8 cellular contexts compared by ENCODE assay signal in genomic region chr16:66549284-66550131, GRCh38. TPM values are rescaled to one million over a fixed set of nuclear protein-coding genes. Genes with fewer than 3 reads are reported as not detected.
DNase-seq lines count a peak whose midpoint lies in the region; ATAC-seq lines count a peak whose summit lies in the region.

Gene TK2 (minus strand): TSS chr16:66550122. CDS start chr16:66550061, 61 bp downstream.

- H3K4me3 Mint-ChIP-seq in activated naive CD8-positive, alpha-beta T cell, result peak within 1 kb of the TSS; percentile 96

- no peaks in the 10 kb centered on the region for H3K27me3 ChIP-seq in neuronal stem cell (ENCODE audit: control insufficient read depth in 3 of 3, insufficient read depth in 3 of 3, low read depth in 1 of 3, low read length in 3 of 3)

- H3K27me3 Mint-ChIP-seq in activated naive CD8-positive, alpha-beta T cell, result no peaks in the 10 kb centered on the region

- no peaks in the 10 kb centered on the region for H3K36me3 Mint-ChIP-seq in activated naive CD8-positive, alpha-beta T cell

- DNase-seq in DMS114 treated with DMSO at 0.1 percent for 48 hours (lab: John Stamatoyannopoulos, UW; ENCODE audit: unreplicated experiment) (peak; percentile 54), SK-N-MC (ENCODE audit: low read depth, low spot score) (no peak), globus pallidus (ENCODE audit: low spot score) (peak; percentile 63), neuronal stem cell (ENCODE audit: low spot score) (peak; percentile 54)

- H3K4me3 ChIP-seq in SK-N-MC, result no peak within 1 kb of the TSS
- peak within 1 kb of the TSS; percentile 58 to 82 for H3K4me3 ChIP-seq in neuronal stem cell (ENCODE audit: low read length in 2 of 2)

- WGBS in neuronal stem cell (ENCODE audit: extremely low coverage in 2 of 2, insufficient read length in 2 of 2, insufficient replicate concordance in 1 of 2), 2 donors, result no CpG with 5 or more reads among the region's 80 CpGs

- H3K4ac ChIP-seq in neuronal stem cell (ENCODE audit: low read length), result no peak within 1 kb of the TSS

- peak within 1 kb of the TSS; percentile 89 for H3K23ac ChIP-seq in neuronal stem cell (ENCODE audit: low read depth, low read length, poor library complexity)

- H3K36me3 ChIP-seq in SK-N-MC (ENCODE audit: insufficient read depth, low read length) (no peaks in the 10 kb centered on the region), neuronal stem cell (replicated peaks in 1 of 2; ENCODE audit: control insufficient read depth in 2 of 2, insufficient read depth in 2 of 2, low read length in 2 of 2) (peaks cover 0 to 12% of the 10 kb centered on the region in 2 donors)

- H3K27ac ChIP-seq in SK-N-MC (no peak within 1 kb of the TSS), neuronal stem cell (replicated peaks; ENCODE audit: low read length) (peak within 1 kb of the TSS; percentile 42), temporal lobe (ENCODE audit: low read depth, low read length) (peak within 1 kb of the TSS; percentile 83)

- peak within 1 kb of the TSS; percentile 56 for H4K91ac ChIP-seq in neuronal stem cell (ENCODE audit: low read depth, low read length, poor library complexity)

- no peak within 1 kb of the TSS for H2BK12ac ChIP-seq in neuronal stem cell (ENCODE audit: low read length)

- peak within 1 kb of the TSS; percentile 76 for H2AK5ac ChIP-seq in neuronal stem cell (ENCODE audit: low read depth, low read length)

- peak; percentile 36 for ATAC-seq in HG02884 (IDR thresholded peaks at IDR 0.05; ENCODE audit: unreplicated experiment)
- ATAC-seq in GM19455 (IDR thresholded peaks at IDR 0.05; ENCODE audit: unreplicated experiment), result no peak

- H3K4me1 Mint-ChIP-seq in activated naive CD8-positive, alpha-beta T cell (ENCODE audit: low read depth), result peaks cover 57% of the 10 kb centered on the region

- peaks cover 8 to 11% of the 10 kb centered on the region in 2 donors for H3K4me1 ChIP-seq in neuronal stem cell (ENCODE audit: control insufficient read depth in 2 of 2, insufficient read depth in 1 of 2, low read depth in 1 of 2, low read length in 2 of 2)

- H3K9ac ChIP-seq in SK-N-MC (ENCODE audit: insufficient read length) (peak within 1 kb of the TSS; percentile 20), neuronal stem cell (ENCODE audit: low read depth, low read length, poor library complexity) (peak within 1 kb of the TSS; percentile 75)

- H2BK5ac ChIP-seq in neuronal stem cell (ENCODE audit: low read length), result peak within 1 kb of the TSS; percentile 58

- H3K27ac Mint-ChIP-seq in activated naive CD8-positive, alpha-beta T cell, result peak within 1 kb of the TSS; percentile 85

- H3K14ac ChIP-seq in neuronal stem cell (ENCODE audit: low read length), result no peak within 1 kb of the TSS

- H3K18ac ChIP-seq in neuronal stem cell (ENCODE audit: low read length), result peak within 1 kb of the TSS; percentile 90

- peak within 1 kb of the TSS; percentile 94 for H2AFZ ChIP-seq in neuronal stem cell (ENCODE audit: low read length)

- H3K9me3 Mint-ChIP-seq in activated naive CD8-positive, alpha-beta T cell (ENCODE audit: low read depth), result no peaks in the 10 kb centered on the region

- H2BK15ac ChIP-seq in neuronal stem cell (ENCODE audit: low read length), result no peak within 1 kb of the TSS

- H4K8ac ChIP-seq in neuronal stem cell (ENCODE audit: low read depth, low read length), result no peak within 1 kb of the TSS

- H3K9me3 ChIP-seq in SK-N-MC (ENCODE audit: low read depth, low read length) (no peaks in the 10 kb centered on the region), neuronal stem cell (replicated peaks in 1 of 2; ENCODE audit: control insufficient read depth in 2 of 2, insufficient read depth in 1 of 2, low read depth in 1 of 2, low read length in 2 of 2) (peaks cover 3 to 12% of the 10 kb centered on the region in 2 donors)

- H3K4me2 ChIP-seq in neuronal stem cell (ENCODE audit: insufficient read depth, low read length, poor library complexity, severe bottlenecking), result peak within 1 kb of the TSS; percentile 83

- H2BK120ac ChIP-seq in neuronal stem cell (ENCODE audit: low read depth, low read length), result no peak within 1 kb of the TSS

- H3K79me1 ChIP-seq in neuronal stem cell (ENCODE audit: low read depth, low read length), result no peaks in the 10 kb centered on the region

RNA-seq across cellular contexts. Expression of gene TK2, which starts in this region (rescaled TPM):
- polyA plus RNA-seq in neuronal stem cell (2013, experiment 1 of 2), result 3.4 TPM
- polyA plus RNA-seq in neuronal stem cell (2013, experiment 2 of 2), result 3.4 TPM
- total RNA-seq in temporal lobe, result 24.1 TPM
